ENCODE assay signal across 8 cellular contexts in genomic region chr2:222433381-222434173, GRCh38. TPM values are rescaled to one million over a fixed set of nuclear protein-coding genes. Genes with fewer than 3 reads are reported as not detected.
DNase-seq lines count a peak whose midpoint lies in the region; ATAC-seq and TF ChIP-seq lines count a peak whose summit lies in the region.
"Had no signal": no experiment of that assay in that cellular context is flagged by ENCODE, and none has a peak within 500 bp of the region (broad histone marks: within the 10 kb centered on the region; RNA-seq: fewer than 3 reads in every experiment).

No MANE protein-coding gene starts in this region.

- H3K79me2 ChIP-seq in PC-9 (ENCODE audit: low read depth) = no peaks in the 10 kb centered on the region

- no peaks in the 10 kb centered on the region for H3K9me3 Mint-ChIP-seq in stimulated activated memory B cell treated with anti-CD40 and anti-IgM and Interleukin-4, amounts not matched to agents 10 μg/mL and 1 μg/mL and 100 μg/mL, for 72 hours

- no peak for TF ChIP-seq CTCF in PC-9 (conservative IDR thresholded peaks at IDR 0.05)
- no peak for TF ChIP-seq CTCF in psoas muscle (IDR thresholded peaks at IDR 0.05)
- no peak for TF ChIP-seq CTCF in uterus (IDR thresholded peaks at IDR 0.05)

- no peak for TF ChIP-seq POLR2A in uterus (IDR thresholded peaks at IDR 0.05)

- H3K9me3 ChIP-seq in PC-9 (ENCODE audit: insufficient read depth, low read depth) (no peaks in the 10 kb centered on the region), psoas muscle (no peaks in the 10 kb centered on the region), uterus (no peaks in the 10 kb centered on the region)

- H3K4me3 Mint-ChIP-seq in stimulated activated memory B cell treated with anti-CD40 and anti-IgM and Interleukin-4, amounts not matched to agents 10 μg/mL and 1 μg/mL and 100 μg/mL, for 72 hours = peak overlapping the region; percentile 65

- no peaks in the 10 kb centered on the region for H4K20me1 ChIP-seq in PC-9 (ENCODE audit: insufficient read depth)

- peaks cover 54% of the 10 kb centered on the region for H3K4me1 Mint-ChIP-seq in stimulated activated memory B cell treated with anti-CD40 and anti-IgM and Interleukin-4, amounts not matched to agents 10 μg/mL and 1 μg/mL and 100 μg/mL, for 72 hours

- BruUV-seq in PC-9 (replicated peaks; lab: Mats Ljungman, UMichigan) = no TSS peak

- H3K4me1 ChIP-seq in PC-9 (replicated peaks; ENCODE audit: insufficient read depth) (peaks cover 12% of the 10 kb centered on the region), psoas muscle (no peaks in the 10 kb centered on the region), uterus (no peaks in the 10 kb centered on the region)

- no peaks in the 10 kb centered on the region for H3F3A ChIP-seq in PC-9 (ENCODE audit: insufficient read depth, low read depth)

- intact Hi-C loops in PC-9 (cut with micrococcal nuclease; ENCODE audit: unreplicated experiment) (no loop called here), psoas muscle (cut with DNase I) (no loop called here), uterus (cut with DNase I; ENCODE audit: low total_unique reads) (no loop called here)

- 0 out of 2 replicates have a peak overlapping the region, but pooled peaks have one; percentile 1 for H3K4me3 ChIP-seq in PC-9
- H3K4me3 ChIP-seq in psoas muscle = no peak overlapping the region
- H3K4me3 ChIP-seq in uterus = no peak overlapping the region

- POLR2A ChIA-PET in PC-9 (lab: Charles Lee; ENCODE audit: unreplicated experiment) = interaction anchor here (0.6 kb wide), 1 partner anchor 52 kb away, joined by 6 read pairs; no protein-coding TSS in a partner anchor

- no peaks in the 10 kb centered on the region for H3K27me3 Mint-ChIP-seq in stimulated activated memory B cell treated with anti-CD40 and anti-IgM and Interleukin-4, amounts not matched to agents 10 μg/mL and 1 μg/mL and 100 μg/mL, for 72 hours

- H3K36me3 Mint-ChIP-seq in stimulated activated memory B cell treated with anti-CD40 and anti-IgM and Interleukin-4, amounts not matched to agents 10 μg/mL and 1 μg/mL and 100 μg/mL, for 72 hours = peaks cover 36% of the 10 kb centered on the region

- peak overlapping the region; percentile 5 for H3K4me2 ChIP-seq in PC-9

- CTCF ChIA-PET in PC-9 (lab: Charles Lee) = no interaction called here

- H2AFZ ChIP-seq in PC-9 = no peak overlapping the region

- H3K27ac ChIP-seq in PC-9 = no peak overlapping the region
- H3K27ac ChIP-seq in psoas muscle = no peak overlapping the region
- H3K27ac ChIP-seq in uterus = no peak overlapping the region

- H3K9me2 ChIP-seq in PC-9 (ENCODE audit: insufficient read depth) = no peaks in the 10 kb centered on the region

- no peaks in the 10 kb centered on the region for H3K36me3 ChIP-seq in PC-9 (ENCODE audit: low read depth)
- no peaks in the 10 kb centered on the region for H3K36me3 ChIP-seq in psoas muscle (ENCODE audit: insufficient read depth in 1 of 2, low read depth in 1 of 2)
- H3K36me3 ChIP-seq in uterus = no peaks in the 10 kb centered on the region

- H3K27me3 ChIP-seq in PC-9 (ENCODE audit: insufficient read depth, low read depth) (no peaks in the 10 kb centered on the region), psoas muscle (ENCODE audit: insufficient read depth in 3 of 3, low read length in 2 of 3) (peaks cover 0 to 2% (median 0%) of the 10 kb centered on the region in 3 donors), uterus (no peaks in the 10 kb centered on the region)

- DNase-seq in PC-9 = peak; percentile 75 to 84
- no peak for DNase-seq in psoas muscle
- no peak for DNase-seq in uterus
- DNase-seq: hypothalamus had no signal

- ATAC-seq in GM19455 (IDR thresholded peaks at IDR 0.05; ENCODE audit: unreplicated experiment) = peak; percentile 76
- peak; percentile 76 for ATAC-seq in HG03095 (IDR thresholded peaks at IDR 0.05; ENCODE audit: unreplicated experiment)
- ATAC-seq in stimulated activated memory B cell treated with anti-CD40 and anti-IgM and Interleukin-4, amounts not matched to agents 10 μg/mL and 1 μg/mL and 100 μg/mL, for 72 hours = peak; percentile 68
- ATAC-seq in GM18873 (IDR thresholded peaks at IDR 0.05; ENCODE audit: low FRiP score, unreplicated experiment) = no peak
- no peak for ATAC-seq in psoas muscle

- H3K27ac Mint-ChIP-seq in stimulated activated memory B cell treated with anti-CD40 and anti-IgM and Interleukin-4, amounts not matched to agents 10 μg/mL and 1 μg/mL and 100 μg/mL, for 72 hours = peak overlapping the region; percentile 73

- 65 to 74% (median 66%) methylated on average over 8 of the region's 8 CpGs for WGBS in psoas muscle, 3 donors

RNA-seq across cellular contexts. Expression of gene SGPP2, which starts 9.2 kb away (rescaled TPM):
- total RNA-seq in PC-9 (2021) (0.57 and 1.1 TPM in 2 replicates), psoas muscle (under 1 TPM in 3 of 4 donors, not detected in 1; 0.06 to 0.29 (median 0.19) TPM), uterus (1 to 10 TPM in 2 of 4 donors, under 1 TPM in 1, not detected in 1; under 0.01 to 8.6 (median 4.2) TPM)
- polyA plus RNA-seq in psoas muscle = under 1 TPM in 2 of 3 donors, not detected in 1; 0.06 to 0.10 TPM

Comparison
In these comparisons a context has a peak if more than half of its experiments do, and no peak if none do; other contexts are left out.
1. ATAC-seq: peak in GM19455 (single experiment), HG03095 (single experiment) and stimulated activated memory B cell treated with anti-CD40 and anti-IgM and Interleukin-4, amounts not matched to agents 10 μg/mL and 1 μg/mL and 100 μg/mL, for 72 hours (single experiment); none in GM18873 (single experiment) and psoas muscle (0 of 4).
2. DNase-seq: peak in PC-9 (2 of 2); none in psoas muscle (0 of 2) and uterus (0 of 2).